Comparison of ENCODE assay signal across 19 cellular contexts in the genomic region with DNA sequence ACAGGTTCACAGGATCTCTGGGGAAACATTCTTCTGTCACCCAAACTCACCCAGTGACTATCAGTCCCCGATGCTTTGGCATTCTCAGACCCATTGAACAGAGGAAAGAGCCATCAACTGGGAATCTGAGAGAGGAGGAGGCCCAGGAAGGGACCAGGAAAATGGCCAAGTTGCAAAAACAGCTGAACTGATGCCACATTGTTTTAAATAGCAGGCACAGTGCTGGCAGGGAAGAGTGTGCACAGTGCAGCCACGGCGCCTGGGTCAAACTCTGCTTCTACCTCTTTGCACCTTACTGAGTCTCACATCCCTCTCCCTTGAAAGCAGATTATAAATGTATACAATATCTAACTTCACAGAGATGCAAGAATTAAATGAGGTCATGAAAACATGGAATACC.
DNase-seq lines count a peak whose midpoint lies in the region; ATAC-seq and TF ChIP-seq lines count a peak whose summit lies in the region.
"Had no signal": no experiment of that assay in that cellular context is flagged by ENCODE, and none has a peak within 500 bp of the region (broad histone marks: within the 10 kb centered on the region; RNA-seq: fewer than 3 reads in every experiment).

No MANE protein-coding gene starts in this region.

- H3K36me3 ChIP-seq in heart right ventricle: no peaks in the 10 kb centered on the region
- no peaks in the 10 kb centered on the region for H3K36me3 ChIP-seq in neural progenitor cell
- H3K36me3 ChIP-seq: cardiac muscle cell, lower lobe of right lung, right lobe of liver had no signal

- peaks cover 30% of the 10 kb centered on the region for H3F3A ChIP-seq in neural progenitor cell (ENCODE audit: low read depth)

- H3K9me3 ChIP-seq in heart right ventricle (no peaks in the 10 kb centered on the region), neural progenitor cell (ENCODE audit: low read depth) (no peaks in the 10 kb centered on the region)
- H3K9me3 ChIP-seq: lower lobe of right lung, right lobe of liver had no signal

- ATAC-seq in Right ventricle myocardium superior (ENCODE audit: poor library complexity): peak; percentile 86
- ATAC-seq in heart right ventricle: peak in 7 of 8 donors; percentile 34 to 84 (median 70)
- ATAC-seq: activated CD8-positive, alpha-beta T cell treated with anti-CD3 and anti-CD28 coated beads, Interleukin-2, amount 10 ng/mL, durations not matched to agents 7 days and 5 days; CD8-positive, alpha-beta T cell; lower lobe of right lung; natural killer cell had no signal

- no peak overlapping the region for H2AFZ ChIP-seq in neural progenitor cell (replicated peaks)

- no peak for TF ChIP-seq CTCF in heart right ventricle (IDR thresholded peaks at IDR 0.05)
- TF ChIP-seq CTCF in neural progenitor cell (IDR thresholded peaks at IDR 0.05): no peak
- no peak for TF ChIP-seq CTCF in foreskin fibroblast (IDR thresholded peaks at IDR 0.05; ENCODE audit: low read depth, low read length)

- no peak overlapping the region for H3K27ac ChIP-seq in heart right ventricle
- H3K27ac ChIP-seq in neural progenitor cell: peak overlapping the region; percentile 88
- H3K27ac ChIP-seq: cardiac muscle cell, lower lobe of right lung, right lobe of liver had no signal

- H3K4me1 ChIP-seq in heart right ventricle: peaks cover 0 to 30% (median 7%) of the 10 kb centered on the region in 9 donors
- peaks cover 53% of the 10 kb centered on the region for H3K4me1 ChIP-seq in neural progenitor cell
- H3K4me1 ChIP-seq: lower lobe of right lung, right lobe of liver had no signal

- H3K27me3 ChIP-seq in heart right ventricle: no peaks in the 10 kb centered on the region
- no peaks in the 10 kb centered on the region for H3K27me3 ChIP-seq in neural progenitor cell
- H3K27me3 ChIP-seq: right lobe of liver had no signal

- H3K9ac ChIP-seq in neural progenitor cell: no peak overlapping the region

- peaks cover 15% of the 10 kb centered on the region for H3K79me2 ChIP-seq in neural progenitor cell (ENCODE audit: low read depth)

- H4K20me1 ChIP-seq in neural progenitor cell (ENCODE audit: low read depth): peaks cover 35% of the 10 kb centered on the region

- H3K4me3 Mint-ChIP-seq in neural progenitor cell: peak overlapping the region; percentile 67
- H3K4me3 Mint-ChIP-seq: activated CD8-positive, alpha-beta T cell treated with anti-CD3 and anti-CD28 coated beads, Interleukin-2, amount 10 ng/mL, durations not matched to agents 7 days and 5 days; activated naive CD8-positive, alpha-beta T cell treated with anti-CD3 and anti-CD28 coated beads for 36 hours; CD8-positive, alpha-beta T cell; natural killer cell; stimulated activated naive CD8-positive, alpha-beta T cell treated with anti-CD3 and anti-CD28 coated beads, Interleukin-15, Interleukin-2, amounts not matched to agents 100 ng/mL and 50 ng/mL, for 24 hours had no signal

- H3K9me3 Mint-ChIP-seq in neural progenitor cell: peaks cover 2% of the 10 kb centered on the region
- H3K9me3 Mint-ChIP-seq: activated naive CD8-positive, alpha-beta T cell treated with anti-CD3 and anti-CD28 coated beads for 36 hours; CD8-positive, alpha-beta T cell; natural killer cell; stimulated activated naive CD8-positive, alpha-beta T cell treated with anti-CD3 and anti-CD28 coated beads, Interleukin-15, Interleukin-2, amounts not matched to agents 100 ng/mL and 50 ng/mL, for 24 hours had no signal

- H3K4me1 Mint-ChIP-seq in neural progenitor cell: peaks cover 78% of the 10 kb centered on the region

- peaks cover 25% of the 10 kb centered on the region for H3K36me3 Mint-ChIP-seq in neural progenitor cell
- H3K36me3 Mint-ChIP-seq: activated naive CD8-positive, alpha-beta T cell treated with anti-CD3 and anti-CD28 coated beads for 36 hours; CD8-positive, alpha-beta T cell; natural killer cell had no signal

- DNase-seq in Right ventricle myocardium superior (no peak), cardiac septum (ENCODE audit: low spot score) (no peak), heart right ventricle (peak; percentile 23 to 32), neural progenitor cell (ENCODE audit: low spot score) (no peak), foreskin fibroblast (no peak), ecto neural progenitor cell (ENCODE audit: low spot score) (no peak), D341Med (ENCODE audit: low spot score) (no peak), COLO668 (lab: John Stamatoyannopoulos, UW; ENCODE audit: unreplicated experiment) (no peak)
- DNase-seq: ACHN; activated CD8-positive, alpha-beta T cell treated with anti-CD3 and anti-CD28 coated beads, Interleukin-2, amount 10 ng/mL, durations not matched to agents 7 days and 5 days; activated naive CD8-positive, alpha-beta T cell treated with anti-CD3 and anti-CD28 coated beads for 36 hours; activated T-cell treated with anti-CD3 and anti-CD28 coated beads, Interleukin-2, amount 50 U/mL, for 48 hours; CD8-positive, alpha-beta T cell; lower lobe of right lung; natural killer cell; NCI-H1436; right lobe of liver had no signal

- H3K4me2 ChIP-seq in neural progenitor cell: peak overlapping the region; percentile 68

- no peak overlapping the region for H3K4me3 ChIP-seq in heart right ventricle
- peak overlapping the region; percentile 19 for H3K4me3 ChIP-seq in neural progenitor cell
- no peak overlapping the region for H3K4me3 ChIP-seq in foreskin fibroblast (ENCODE audit: low read depth in 1 of 2, low read length in 2 of 2)
- H3K4me3 ChIP-seq: cardiac muscle cell, lower lobe of right lung, right lobe of liver had no signal

- H3K27me3 Mint-ChIP-seq in neural progenitor cell (ENCODE audit: insufficient read depth, low read depth): peaks cover 6% of the 10 kb centered on the region
- H3K27me3 Mint-ChIP-seq: activated naive CD8-positive, alpha-beta T cell treated with anti-CD3 and anti-CD28 coated beads for 36 hours; stimulated activated naive CD8-positive, alpha-beta T cell treated with anti-CD3 and anti-CD28 coated beads, Interleukin-15, Interleukin-2, amounts not matched to agents 100 ng/mL and 50 ng/mL, for 24 hours had no signal

- intact Hi-C loops in Right ventricle myocardium superior (cut with DNase I): no loop called here
- intact Hi-C loops in cardiac septum (cut with DNase I): no loop called here
- intact Hi-C loops in heart right ventricle (cut with DNase I): loop anchor here in 1 of 10 donors (5.0 kb wide), 1 partner anchor 64 kb away; a partner anchor contains a TSS

- H3K27ac Mint-ChIP-seq in neural progenitor cell: peak overlapping the region; percentile 94
- H3K27ac Mint-ChIP-seq: activated CD8-positive, alpha-beta T cell treated with anti-CD3 and anti-CD28 coated beads, Interleukin-2, amount 10 ng/mL, durations not matched to agents 7 days and 5 days; activated naive CD8-positive, alpha-beta T cell treated with anti-CD3 and anti-CD28 coated beads for 36 hours; CD8-positive, alpha-beta T cell; natural killer cell; stimulated activated naive CD8-positive, alpha-beta T cell treated with anti-CD3 and anti-CD28 coated beads, Interleukin-15, Interleukin-2, amounts not matched to agents 100 ng/mL and 50 ng/mL, for 24 hours had no signal

- 34 to 52% methylated on average over 3 of the region's 3 CpGs for WGBS in heart right ventricle, 2 donors

Comparison
In these comparisons a context has a peak if more than half of its experiments do, and no peak if none do; other contexts are left out.
1. DNase-seq: peak in heart right ventricle (2 of 2); none in Right ventricle myocardium superior (single experiment), cardiac septum (single experiment), neural progenitor cell (single experiment), foreskin fibroblast (0 of 2), ecto neural progenitor cell (single experiment), D341Med (single experiment) and COLO668 (single experiment).